Comparison of ENCODE assay signal across 8 cellular contexts in genomic region chr17:47239663-47240374, GRCh38.
DNase-seq lines count a peak whose midpoint lies in the region; ATAC-seq lines count a peak whose summit lies in the region.

No MANE protein-coding gene starts in this region.

- peak overlapping the region; percentile 44 for H3K27ac Mint-ChIP-seq in stimulated activated naive B cell treated with anti-CD40 and anti-IgM and Interleukin-4, amounts not matched to agents 10 μg/mL and 1 μg/mL and 100 μg/mL, for 72 hours

- H3K9me3 Mint-ChIP-seq in stimulated activated naive B cell treated with anti-CD40 and anti-IgM and Interleukin-4, amounts not matched to agents 10 μg/mL and 1 μg/mL and 100 μg/mL, for 72 hours = peaks cover 4 to 5% of the 10 kb centered on the region in 2 donors

- DNase-seq in ELR (ENCODE audit: low read depth) = peak; percentile 100
- peak; percentile 51 for DNase-seq in NCI-H1105 treated with DMSO at 0.1 percent for 48 hours (lab: John Stamatoyannopoulos, UW)
- peak in 47 of 58 donors; percentile 1 to 75 (median 27) for DNase-seq in anterior cingulate cortex (lab: John Stamatoyannopoulos, UW)
- peak; percentile 94 for DNase-seq in iris pigment epithelial cell (ENCODE audit: low read depth)
- peak; percentile 57 for DNase-seq in stimulated activated naive B cell treated with anti-CD40 and anti-IgM and Interleukin-4, amounts not matched to agents 10 μg/mL and 1 μg/mL and 100 μg/mL, for 72 hours
- DNase-seq in NCI-H1930 (lab: John Stamatoyannopoulos, UW) = no peak
- no peak for DNase-seq in stimulated activated CD4-positive, alpha-beta T cell treated with anti-CD3 and anti-CD28 coated beads, Interleukin-2, amount 100 ng/mL, for 24 hours

- H3K4me1 Mint-ChIP-seq in stimulated activated naive B cell treated with anti-CD40 and anti-IgM and Interleukin-4, amounts not matched to agents 10 μg/mL and 1 μg/mL and 100 μg/mL, for 72 hours = peaks cover 26 to 32% of the 10 kb centered on the region in 2 donors

- H3K4me3 Mint-ChIP-seq in stimulated activated naive B cell treated with anti-CD40 and anti-IgM and Interleukin-4, amounts not matched to agents 10 μg/mL and 1 μg/mL and 100 μg/mL, for 72 hours = peak overlapping the region in 1 of 2 donors; percentile 5

- ATAC-seq in stimulated activated naive B cell treated with anti-CD40 and anti-IgM and Interleukin-4, amounts not matched to agents 10 μg/mL and 1 μg/mL and 100 μg/mL, for 72 hours (replicated peaks) = peak; percentile 84 to 89
- no peak for ATAC-seq in HG03442 (IDR thresholded peaks at IDR 0.05; ENCODE audit: unreplicated experiment)

- peaks cover 7% of the 10 kb centered on the region in 2 donors for H3K36me3 Mint-ChIP-seq in stimulated activated naive B cell treated with anti-CD40 and anti-IgM and Interleukin-4, amounts not matched to agents 10 μg/mL and 1 μg/mL and 100 μg/mL, for 72 hours

- H3K27me3 Mint-ChIP-seq in stimulated activated naive B cell treated with anti-CD40 and anti-IgM and Interleukin-4, amounts not matched to agents 10 μg/mL and 1 μg/mL and 100 μg/mL, for 72 hours = no peaks in the 10 kb centered on the region

Comparison
In these comparisons a context has a peak if more than half of its experiments do, and no peak if none do; other contexts are left out.
1. DNase-seq: peak in ELR (single experiment), NCI-H1105 treated with DMSO at 0.1 percent for 48 hours (single experiment), anterior cingulate cortex (47 of 58), iris pigment epithelial cell (single experiment) and stimulated activated naive B cell treated with anti-CD40 and anti-IgM and Interleukin-4, amounts not matched to agents 10 μg/mL and 1 μg/mL and 100 μg/mL, for 72 hours (single experiment); none in NCI-H1930 (0 of 2) and stimulated activated CD4-positive, alpha-beta T cell treated with anti-CD3 and anti-CD28 coated beads, Interleukin-2, amount 100 ng/mL, for 24 hours (0 of 2).